In the genomic region with DNA sequence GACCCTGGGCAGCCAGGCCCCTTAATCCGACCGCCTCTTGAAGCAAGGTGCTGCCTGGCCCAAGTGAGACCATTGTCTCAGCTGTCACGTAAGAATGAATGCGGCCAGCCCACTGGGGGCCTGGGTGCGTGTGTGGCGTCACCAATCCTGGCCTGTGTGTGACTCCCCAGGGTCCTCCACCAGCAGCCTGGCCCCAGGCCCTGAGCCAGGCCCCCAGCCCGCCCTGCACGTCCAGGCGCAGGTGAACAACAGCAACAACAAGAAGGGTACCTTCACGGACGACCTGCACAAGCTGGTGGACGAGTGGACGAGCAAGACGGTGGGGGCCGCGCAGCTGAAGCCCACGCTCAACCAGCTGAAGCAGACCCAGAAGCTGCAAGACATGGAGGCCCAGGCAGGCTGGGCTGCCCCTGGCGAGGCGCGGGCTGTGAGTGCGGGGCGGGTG, we compare ENCODE assay signal across 13 cellular contexts.
"Had no signal": no experiment of that assay in that cellular context is flagged by ENCODE, and none has a peak within 500 bp of the region (broad histone marks: within the 10 kb centered on the region; RNA-seq: fewer than 3 reads in every experiment).

No MANE protein-coding gene starts in this region.

- H3K27ac ChIP-seq: ascending aorta, breast epithelium, dorsolateral prefrontal cortex, gastroesophageal sphincter, heart right ventricle, left ventricle myocardium inferior, vagina, WERI-Rb-1 had no signal

- H3K4me3 ChIP-seq: ascending aorta, breast epithelium, dorsolateral prefrontal cortex, gastroesophageal sphincter, heart right ventricle, left ventricle myocardium inferior, smooth muscle cell, vagina had no signal

- H3K9me3 ChIP-seq: ascending aorta, breast epithelium, gastroesophageal sphincter, heart right ventricle, left ventricle myocardium inferior, vagina had no signal

- H3K4me1 ChIP-seq: breast epithelium had no signal

- H3K36me3 ChIP-seq: ascending aorta, breast epithelium, vagina, WERI-Rb-1 had no signal

- H3K27me3 ChIP-seq: ascending aorta, breast epithelium, dorsolateral prefrontal cortex, gastroesophageal sphincter, heart right ventricle, vagina had no signal

- DNase-seq: activated CD8-positive, alpha-beta T cell treated with anti-CD3 and anti-CD28 coated beads, Interleukin-2, amount 10 ng/mL, durations not matched to agents 7 days and 5 days; activated naive CD4-positive, alpha-beta T cell treated with Interleukin-2 at 50 U/mL for 16 hours; left ventricle myocardium inferior; mesenchymal stem cell; natural killer cell; WERI-Rb-1 had no signal
